Comparison of ENCODE assay signal across 13 cellular contexts in the genomic region with DNA sequence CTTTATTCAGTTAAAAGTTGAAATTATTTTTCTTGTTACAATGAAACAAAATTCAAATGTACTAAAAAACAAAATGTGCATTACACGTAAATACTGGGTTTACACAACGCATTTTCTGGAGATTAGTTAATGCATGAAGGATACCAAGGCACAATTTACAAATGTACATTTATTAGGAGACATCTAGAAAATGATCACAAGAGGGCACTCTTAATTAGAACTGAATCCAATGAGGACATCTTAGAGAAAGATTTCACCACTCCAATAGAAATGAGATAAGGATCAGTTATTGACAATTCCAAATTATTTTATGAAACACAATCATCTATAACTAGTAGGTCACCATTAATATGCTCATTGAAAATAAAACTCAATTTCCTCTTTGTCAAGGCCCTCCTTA. TPM values are rescaled to one million over a fixed set of nuclear protein-coding genes. Genes with fewer than 3 reads are reported as not detected.
A peak's percentile ranks its signal among the peaks of the same experiment; 100 is the strongest.
DNase-seq lines count a peak whose midpoint lies in the region; ATAC-seq, FAIRE-seq and TF ChIP-seq lines count a peak whose summit lies in the region.
"Had no signal": no experiment of that assay in that cellular context is flagged by ENCODE, and none has a peak within 500 bp of the region (broad histone marks: within the 10 kb centered on the region; RNA-seq: fewer than 3 reads in every experiment).

No MANE protein-coding gene starts in this region.

- no peaks in the 10 kb centered on the region for H3K79me2 ChIP-seq in DOHH2 (ENCODE audit: control insufficient read depth, low read length)

- FAIRE-seq in RCC 7860 (lab: Jason Lieb, UNC) = peak; percentile 11
- FAIRE-seq: GM18507 had no signal

- no peaks in the 10 kb centered on the region for H3K36me3 Mint-ChIP-seq in CD4-positive, alpha-beta T cell (ENCODE audit: low read depth)

- H3K4me3 ChIP-seq in DOHH2 (ENCODE audit: low read length) = no peak overlapping the region

- H3K9me2 ChIP-seq in DOHH2 (replicated peaks; ENCODE audit: control insufficient read depth, low read length) = no peaks in the 10 kb centered on the region

- H3K36me3 ChIP-seq in DOHH2 (ENCODE audit: control insufficient read depth, low read length) = no peaks in the 10 kb centered on the region
- H3K36me3 ChIP-seq: WERI-Rb-1 had no signal

- peaks cover 16% of the 10 kb centered on the region for H3K9me3 Mint-ChIP-seq in CD4-positive, alpha-beta T cell

- no peaks in the 10 kb centered on the region for H3K27me3 Mint-ChIP-seq in CD4-positive, alpha-beta T cell

- ATAC-seq in left lobe of liver = peak; percentile 85
- no peak for ATAC-seq in HG03196 (IDR thresholded peaks at IDR 0.05; ENCODE audit: unreplicated experiment)
- ATAC-seq in CD4-positive, alpha-beta T cell (ENCODE audit: poor library complexity) = no peak
- ATAC-seq: sciatic nerve had no signal

- intact Hi-C loops in CD4-positive, alpha-beta T cell (cut with DNase I, micrococcal nuclease) = no loop called here

- TF ChIP-seq CTCF in DOHH2 (IDR thresholded peaks at IDR 0.05; ENCODE audit: low read depth, low read length, poor library complexity, severe bottlenecking) (peak; percentile 32), LNCAP (IDR thresholded peaks at IDR 0.05) (peak; percentile 58)
- no peak for TF ChIP-seq CTCF in CD4-positive, alpha-beta T cell (IDR thresholded peaks at IDR 0.05)

- H3K4me3 Mint-ChIP-seq in CD4-positive, alpha-beta T cell = no peak overlapping the region

- no peaks in the 10 kb centered on the region for H3K9me3 ChIP-seq in DOHH2 (ENCODE audit: control insufficient read depth, insufficient read depth, low read length)
- peaks cover 3% of the 10 kb centered on the region for H3K9me3 ChIP-seq in CD4-positive, alpha-beta T cell (ENCODE audit: control insufficient read depth, low read length)

- DNase-seq in RCC 7860 (ENCODE audit: low spot score) = no peak
- DNase-seq in left lobe of liver (ENCODE audit: low spot score) = no peak
- no peak for DNase-seq in effector CD8-positive, alpha-beta T cell (lab: John Stamatoyannopoulos, UW)
- DNase-seq in KG1 (lab: John Stamatoyannopoulos, UW) = no peak
- no peak for DNase-seq in CD4-positive, alpha-beta T cell
- DNase-seq: activated T-cell treated with anti-CD3 and anti-CD28 coated beads, Interleukin-2, amount 50 U/mL, for 1 hour; WERI-Rb-1 had no signal

- no peaks in the 10 kb centered on the region for H3F3A ChIP-seq in DOHH2 (ENCODE audit: control insufficient read depth, insufficient read depth)

- H3K27ac Mint-ChIP-seq in CD4-positive, alpha-beta T cell = no peak overlapping the region

- H3K4me2 ChIP-seq in DOHH2 (ENCODE audit: low read length) = no peak overlapping the region

- no peak overlapping the region for H3K27ac ChIP-seq in DOHH2 (ENCODE audit: low read depth, low read length)
- H3K27ac ChIP-seq in CD4-positive, alpha-beta T cell (ENCODE audit: low read depth, low read length) = no peak overlapping the region
- H3K27ac ChIP-seq: epithelial cell of prostate, WERI-Rb-1 had no signal

- H3K4me1 Mint-ChIP-seq in CD4-positive, alpha-beta T cell (ENCODE audit: low read depth) = no peaks in the 10 kb centered on the region

- H4K20me1 ChIP-seq in DOHH2 (ENCODE audit: control insufficient read depth, insufficient read depth, low read depth, low read length) = no peaks in the 10 kb centered on the region

- CTCF ChIA-PET in CD4-positive, alpha-beta T cell (lab: Charles Lee) = no interaction called here

- no peaks in the 10 kb centered on the region for H3K4me1 ChIP-seq in DOHH2 (ENCODE audit: control insufficient read depth, low read length)

- POLR2A ChIA-PET in CD4-positive, alpha-beta T cell (lab: Charles Lee) = no interaction called here

- H3K27me3 ChIP-seq in DOHH2 (ENCODE audit: control insufficient read depth, low read length) = no peaks in the 10 kb centered on the region
- H3K27me3 ChIP-seq in CD4-positive, alpha-beta T cell (ENCODE audit: control insufficient read depth, insufficient read depth, low read length) = no peaks in the 10 kb centered on the region

RNA-seq across cellular contexts. Expression of gene CDH12, which starts 36.6 kb away (rescaled TPM):
- not detected for total RNA-seq in left lobe of liver
- total RNA-seq in CD4-positive, alpha-beta T cell = not detected
- total RNA-seq: sciatic nerve had no signal
